20 cellular contexts compared by ENCODE assay signal in the genomic region with DNA sequence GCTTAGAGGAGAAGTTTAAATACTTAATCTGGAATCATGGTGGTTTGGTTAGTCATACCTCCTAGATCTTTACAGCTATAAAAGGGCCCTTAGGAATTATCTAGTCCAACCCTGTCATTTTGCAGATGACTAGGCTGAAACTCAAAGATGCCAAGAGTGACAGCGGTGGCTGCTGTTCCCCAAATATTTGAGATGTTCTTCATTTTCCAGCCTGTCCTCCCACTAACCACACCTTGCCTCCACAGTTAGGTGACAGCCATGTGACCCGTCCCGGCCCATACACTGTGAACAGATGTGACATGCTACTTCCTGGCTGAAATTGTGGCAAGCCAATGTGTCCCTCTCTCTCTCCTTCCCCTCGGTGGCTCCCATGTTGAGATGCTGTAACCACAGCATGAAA.
"Had no signal": no experiment of that assay in that cellular context is flagged by ENCODE, and none has a peak within 500 bp of the region (broad histone marks: within the 10 kb centered on the region; RNA-seq: fewer than 3 reads in every experiment).

No MANE protein-coding gene starts in this region.

- FAIRE-seq: TTC549 had no signal

- H3K27ac ChIP-seq: body of pancreas had no signal

- DNase-seq: activated B cell treated with CpG ODN at 0.5 μM for 24 hours; activated CD4-positive, alpha-beta T cell treated with anti-CD3 and anti-CD28 coated beads for 1 hour; activated CD4-positive, alpha-beta T cell treated with anti-CD3 and anti-CD28 coated beads, Interleukin-2, amount 10 ng/mL, durations not matched to agents 24 days and 14 days; activated CD4-positive, alpha-beta T cell treated with anti-CD3 and anti-CD28 coated beads, Interleukin-2, amount 50 U/mL, for 48 hours; activated gamma-delta T cell treated with Interleukin-2 at 50 U/mL for 16 hours; activated naive CD4-positive, alpha-beta T cell treated with anti-CD3 and anti-CD28 coated beads, Interleukin-2, amount 10 ng/mL, durations not matched to agents 7 days and 5 days; activated naive CD8-positive, alpha-beta T cell treated with anti-CD3 and anti-CD28 coated beads for 36 hours; activated T-cell treated with anti-CD3 and anti-CD28 coated beads, Interleukin-2, amount 50 U/mL, for 48 hours; body of pancreas; KG1; NCI-H1092 treated with DMSO at 0.1 percent for 48 hours; NCI-H1417 treated with DMSO at 0.1 percent for 48 hours; NCI-H1694; NCI-H2029; NCI-H510A treated with DMSO at 0.1 percent for 48 hours; NCI-H69; SIG-M5; T-helper 17 cell; T-helper 9 cell had no signal
